In genomic region chr20:64225166-64225595, GRCh38 we compare ENCODE assay signal across 1 cellular context.
TF ChIP-seq lines count a peak whose summit lies in the region.

No MANE protein-coding gene starts in this region.

TF ChIP-seq in HepG2, 621 proteins besides CTCF, POLR2A, EP300 and RAD21:
- TF ChIP-seq ZNF772 (CRISPR knock-in tag; IDR thresholded peaks at IDR 0.05) (no peak), NRL (CRISPR knock-in tag; IDR thresholded peaks at IDR 0.05; ENCODE audit: borderline replicate concordance) (peak; percentile 16; the same call in 1 of the 2 replicates)
